ENCODE assay signal across 8 cellular contexts in the genomic region with DNA sequence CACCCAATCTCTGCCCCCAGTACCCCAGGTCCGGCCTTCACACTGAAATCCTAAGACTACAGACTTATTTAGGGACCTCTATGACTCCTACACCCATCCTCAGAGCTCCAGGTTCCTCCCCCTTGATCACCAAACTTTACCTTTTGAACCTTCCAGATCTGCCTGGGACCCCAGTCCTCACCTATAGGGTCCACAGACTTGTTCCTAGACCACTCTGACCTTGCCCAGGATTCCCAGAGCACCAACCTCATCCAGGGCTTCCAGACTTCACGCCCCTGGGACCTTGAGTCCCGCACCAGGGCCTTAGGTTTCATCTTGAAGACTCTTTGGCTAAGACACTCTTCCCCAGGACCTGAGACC. TPM values are rescaled to one million over a fixed set of nuclear protein-coding genes. Genes with fewer than 3 reads are reported as not detected.
DNase-seq lines count a peak whose midpoint lies in the region; ATAC-seq and TF ChIP-seq lines count a peak whose summit lies in the region.

No MANE protein-coding gene starts in this region.

- no peaks in the 10 kb centered on the region for H3K9me3 Mint-ChIP-seq in HFFc6
- H3K9me3 Mint-ChIP-seq in activated T-helper 2 cell treated with anti-CD3 and anti-CD28 coated beads, Interferon-gamma antibody, Interleukin-2, Interleukin-4, amounts not matched to agents 10 μg/mL and 5 μg/mL and 100 μg/mL, durations not matched to agents 14 hours and 24 hours and 36 hours: no peaks in the 10 kb centered on the region
- no peaks in the 10 kb centered on the region for H3K9me3 Mint-ChIP-seq in stimulated activated effector memory CD8-positive, alpha-beta T cell treated with anti-CD3 and anti-CD28 coated beads, Interleukin-12 subunit alpha, Interleukin-12 subunit beta, amount 100 ng/mL, for 72 hours

- intact Hi-C loops in activated T-helper 2 cell treated with anti-CD3 and anti-CD28 coated beads, Interferon-gamma antibody, Interleukin-2, Interleukin-4, amounts not matched to agents 10 μg/mL and 5 μg/mL and 100 μg/mL, durations not matched to agents 14 hours and 24 hours and 36 hours (cut with micrococcal nuclease): loop anchor here (1.0 to 5.0 kb wide), 9 partner anchors 43 to 703 kb away; a partner anchor contains a TSS

- H3K4me1 Mint-ChIP-seq in HFFc6 (ENCODE audit: low read depth): peaks cover 46% of the 10 kb centered on the region
- peaks cover 25% of the 10 kb centered on the region for H3K4me1 Mint-ChIP-seq in activated T-helper 2 cell treated with anti-CD3 and anti-CD28 coated beads, Interferon-gamma antibody, Interleukin-2, Interleukin-4, amounts not matched to agents 10 μg/mL and 5 μg/mL and 100 μg/mL, durations not matched to agents 14 hours and 24 hours and 36 hours (ENCODE audit: low read depth)
- peaks cover 47% of the 10 kb centered on the region for H3K4me1 Mint-ChIP-seq in stimulated activated effector memory CD8-positive, alpha-beta T cell treated with anti-CD3 and anti-CD28 coated beads, Interleukin-12 subunit alpha, Interleukin-12 subunit beta, amount 100 ng/mL, for 72 hours

- H3K27me3 Mint-ChIP-seq in HFFc6 (ENCODE audit: insufficient read depth): peaks cover 2% of the 10 kb centered on the region
- H3K27me3 Mint-ChIP-seq in activated T-helper 2 cell treated with anti-CD3 and anti-CD28 coated beads, Interferon-gamma antibody, Interleukin-2, Interleukin-4, amounts not matched to agents 10 μg/mL and 5 μg/mL and 100 μg/mL, durations not matched to agents 14 hours and 24 hours and 36 hours (ENCODE audit: low read depth): no peaks in the 10 kb centered on the region

- H3K36me3 Mint-ChIP-seq in HFFc6 (ENCODE audit: low read depth): peaks cover 17% of the 10 kb centered on the region
- peaks cover 18% of the 10 kb centered on the region for H3K36me3 Mint-ChIP-seq in activated T-helper 2 cell treated with anti-CD3 and anti-CD28 coated beads, Interferon-gamma antibody, Interleukin-2, Interleukin-4, amounts not matched to agents 10 μg/mL and 5 μg/mL and 100 μg/mL, durations not matched to agents 14 hours and 24 hours and 36 hours (ENCODE audit: low read depth)
- peaks cover 35% of the 10 kb centered on the region for H3K36me3 Mint-ChIP-seq in stimulated activated effector memory CD8-positive, alpha-beta T cell treated with anti-CD3 and anti-CD28 coated beads, Interleukin-12 subunit alpha, Interleukin-12 subunit beta, amount 100 ng/mL, for 72 hours

- no peak for ATAC-seq in stimulated activated effector memory CD8-positive, alpha-beta T cell treated with anti-CD3 and anti-CD28 coated beads, Interleukin-12 subunit alpha, Interleukin-12 subunit beta, amount 100 ng/mL, for 72 hours
- ATAC-seq in GM18861 (IDR thresholded peaks at IDR 0.05; ENCODE audit: unreplicated experiment) (no peak), HG03025 (IDR thresholded peaks at IDR 0.05; ENCODE audit: low FRiP score, unreplicated experiment) (no peak)

- DNase-seq in HFFc6 (no peak), activated gamma-delta T cell treated with Interleukin-2 at 50 U/mL for 16 hours (no peak), NCI-H2227 treated with DMSO at 0.1 percent for 48 hours (lab: John Stamatoyannopoulos, UW) (no peak)
- no peak for DNase-seq in activated T-helper 2 cell treated with anti-CD3 and anti-CD28 coated beads, Interferon-gamma antibody, Interleukin-2, Interleukin-4, amounts not matched to agents 10 μg/mL and 5 μg/mL and 100 μg/mL, durations not matched to agents 14 hours and 24 hours and 36 hours (ENCODE audit: low spot score)
- DNase-seq in stimulated activated effector memory CD8-positive, alpha-beta T cell treated with anti-CD3 and anti-CD28 coated beads, Interleukin-12 subunit alpha, Interleukin-12 subunit beta, amount 100 ng/mL, for 72 hours (ENCODE audit: low spot score in 2 of 2): no peak

- peak overlapping the region; percentile 96 for H3K4me3 Mint-ChIP-seq in HFFc6
- peak overlapping the region; percentile 97 for H3K4me3 Mint-ChIP-seq in activated T-helper 2 cell treated with anti-CD3 and anti-CD28 coated beads, Interferon-gamma antibody, Interleukin-2, Interleukin-4, amounts not matched to agents 10 μg/mL and 5 μg/mL and 100 μg/mL, durations not matched to agents 14 hours and 24 hours and 36 hours (ENCODE audit: low read depth)
- peak overlapping the region; percentile 95 for H3K4me3 Mint-ChIP-seq in stimulated activated effector memory CD8-positive, alpha-beta T cell treated with anti-CD3 and anti-CD28 coated beads, Interleukin-12 subunit alpha, Interleukin-12 subunit beta, amount 100 ng/mL, for 72 hours

- TF ChIP-seq CTCF in HFFc6 (IDR thresholded peaks at IDR 0.05): no peak

- H3K4me3 ChIP-seq in iPS-11a (ENCODE audit: low read depth, low read length): peak overlapping the region; percentile 67

- H3K27ac Mint-ChIP-seq in HFFc6: peak overlapping the region; percentile 100
- H3K27ac Mint-ChIP-seq in activated T-helper 2 cell treated with anti-CD3 and anti-CD28 coated beads, Interferon-gamma antibody, Interleukin-2, Interleukin-4, amounts not matched to agents 10 μg/mL and 5 μg/mL and 100 μg/mL, durations not matched to agents 14 hours and 24 hours and 36 hours: peak overlapping the region; percentile 98
- H3K27ac Mint-ChIP-seq in stimulated activated effector memory CD8-positive, alpha-beta T cell treated with anti-CD3 and anti-CD28 coated beads, Interleukin-12 subunit alpha, Interleukin-12 subunit beta, amount 100 ng/mL, for 72 hours: peak overlapping the region; percentile 100

RNA-seq across cellular contexts. Expression of a gene that starts 0.5 kb away (rescaled TPM):
- 10 to 100 TPM; 26.9 to 43.2 (median 32.6) TPM for total RNA-seq in HFFc6 (2021; fragmentation: NEBNext Ultra II Directional; extraction: Animal tissue kit (Norgen Biotek cat#: 25700))
- 36.7 and 39.6 TPM in 2 replicates for total RNA-seq in activated T-helper 2 cell treated with anti-CD3 and anti-CD28 coated beads, Interferon-gamma antibody, Interleukin-2, Interleukin-4, amounts not matched to agents 10 μg/mL and 5 μg/mL and 100 μg/mL, durations not matched to agents 14 hours and 24 hours and 36 hours

RNA-seq across cellular contexts. Expression of a gene that starts 42.6 kb away (rescaled TPM):
- 10 to 100 TPM; 15.1 to 27.5 (median 17.6) TPM for total RNA-seq in HFFc6 (2021; fragmentation: NEBNext Ultra II Directional; extraction: Animal tissue kit (Norgen Biotek cat#: 25700))
- total RNA-seq in activated T-helper 2 cell treated with anti-CD3 and anti-CD28 coated beads, Interferon-gamma antibody, Interleukin-2, Interleukin-4, amounts not matched to agents 10 μg/mL and 5 μg/mL and 100 μg/mL, durations not matched to agents 14 hours and 24 hours and 36 hours: 58.0 and 68.2 TPM in 2 replicates
